ENCODE assay signal across 16 cellular contexts in the genomic region with DNA sequence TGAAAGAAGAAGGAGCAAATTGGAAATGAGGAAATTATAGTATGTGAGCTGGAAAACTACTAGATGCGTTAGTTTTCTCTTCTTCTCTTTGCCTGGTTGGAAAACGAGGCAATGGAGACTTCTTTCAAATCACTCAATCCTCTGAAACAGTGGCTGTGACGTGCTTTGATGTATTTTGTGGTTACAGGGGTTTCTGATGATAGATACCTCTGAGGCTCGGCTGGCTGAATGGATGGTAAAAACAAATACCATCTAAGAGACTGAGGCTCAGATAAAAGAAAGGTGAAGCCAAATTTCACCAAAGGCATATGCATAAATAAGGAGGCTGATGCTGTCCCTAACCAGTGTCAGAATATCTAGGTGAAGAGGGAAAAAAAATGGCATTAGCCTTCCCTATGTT. TPM values are rescaled to one million over a fixed set of nuclear protein-coding genes. Genes with fewer than 3 reads are reported as not detected.
"Had no signal": no experiment of that assay in that cellular context is flagged by ENCODE, and none has a peak within 500 bp of the region (broad histone marks: within the 10 kb centered on the region; RNA-seq: fewer than 3 reads in every experiment).

No MANE protein-coding gene starts in this region.

- H3K36me3 ChIP-seq: gastrocnemius medialis, heart right ventricle, ovary, thoracic aorta had no signal

- H3K36me3 Mint-ChIP-seq: T-cell had no signal

- H3K4me3 Mint-ChIP-seq: activated T-helper 17 cell treated with anti-CD3 and anti-CD28 coated beads, Interleukin-2, amount 50 U/mL, for 72 hours; dendritic cell treated with granulocyte-macrophage colony-stimulating factor and Interleukin-4, amounts not matched to agents 40 ng/mL and 50 ng/mL, for 4 days had no signal

- H3K27me3 ChIP-seq: gastrocnemius medialis, ovary had no signal

- H3K27me3 Mint-ChIP-seq: dendritic cell treated with granulocyte-macrophage colony-stimulating factor and Interleukin-4, amounts not matched to agents 40 ng/mL and 50 ng/mL, for 4 days had no signal

- H3K27ac Mint-ChIP-seq: activated T-helper 17 cell treated with anti-CD3 and anti-CD28 coated beads, Interleukin-2, amount 50 U/mL, for 72 hours; dendritic cell treated with granulocyte-macrophage colony-stimulating factor and Interleukin-4, amounts not matched to agents 40 ng/mL and 50 ng/mL, for 4 days had no signal

- H3K9me3 ChIP-seq: gastrocnemius medialis, heart right ventricle, ovary, thoracic aorta had no signal

- H3K9me3 Mint-ChIP-seq: activated T-helper 17 cell treated with anti-CD3 and anti-CD28 coated beads, Interleukin-2, amount 50 U/mL, for 72 hours; dendritic cell treated with granulocyte-macrophage colony-stimulating factor and Interleukin-4, amounts not matched to agents 40 ng/mL and 50 ng/mL, for 4 days; T-cell had no signal

- H3K27ac ChIP-seq: gastrocnemius medialis, heart right ventricle, ovary, thoracic aorta had no signal

- H3K4me1 ChIP-seq: gastrocnemius medialis, heart right ventricle had no signal

- DNase-seq: activated CD8-positive, alpha-beta memory T cell treated with anti-CD3 and anti-CD28 coated beads, Interleukin-2, amount 50 U/mL, for 48 hours; aorta; cerebellar nuclear complex; effector memory CD4-positive, alpha-beta T cell; gastrocnemius medialis; heart right ventricle; midbrain; ovary; T-cell had no signal

- H3K4me3 ChIP-seq: gastrocnemius medialis, heart right ventricle, lung, ovary, thoracic aorta had no signal

RNA-seq across cellular contexts. Expression of gene MAB21L3, which starts 15.1 kb away (rescaled TPM):
- total RNA-seq: activated T-helper 17 cell treated with anti-CD3 and anti-CD28 coated beads, Interleukin-2, amount 50 U/mL, for 72 hours; aorta; ovary; pulmonary artery endothelial cell; sciatic nerve; SK-MEL-5; T-cell; thoracic aorta had no signal
